10 cellular contexts compared by ENCODE assay signal in the genomic region with DNA sequence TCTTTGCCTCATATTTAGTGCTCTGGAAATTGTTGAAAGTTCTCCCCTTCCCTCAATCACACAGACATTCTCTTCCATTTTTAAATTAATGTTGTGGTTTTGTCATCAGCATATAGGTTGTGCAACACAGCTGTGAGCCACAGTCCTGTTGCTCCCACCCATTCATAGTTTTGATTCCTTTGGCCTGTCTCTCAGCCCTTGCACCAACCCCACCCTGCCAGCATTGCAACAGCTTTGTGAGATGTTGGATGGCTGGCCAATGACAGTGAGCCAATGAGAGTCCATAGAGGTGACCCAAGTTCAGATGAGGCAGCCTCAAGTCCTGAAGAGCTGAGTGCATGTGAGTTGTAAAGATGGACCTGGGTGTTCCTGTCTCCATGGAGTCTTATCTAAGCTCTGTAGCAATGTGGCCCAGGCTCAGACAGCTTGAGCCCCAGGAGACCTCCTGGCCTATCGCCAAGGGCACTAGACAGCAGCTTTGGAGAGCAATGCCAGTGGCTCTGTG.
DNase-seq lines count a peak whose midpoint lies in the region; ATAC-seq, FAIRE-seq and TF ChIP-seq lines count a peak whose summit lies in the region.
"Had no signal": no experiment of that assay in that cellular context is flagged by ENCODE, and none has a peak within 500 bp of the region (broad histone marks: within the 10 kb centered on the region; RNA-seq: fewer than 3 reads in every experiment).

No MANE protein-coding gene starts in this region.

- H3K27ac ChIP-seq in A673 (ENCODE audit: low read depth, low read length, poor library complexity, severe bottlenecking) = no peak overlapping the region
- H3K27ac ChIP-seq in gastroesophageal sphincter = no peak overlapping the region
- H3K27ac ChIP-seq: spleen had no signal

- intact Hi-C loops in A673 (cut with micrococcal nuclease; ENCODE audit: unreplicated experiment) = no loop called here

- BruUV-seq in A673 (replicated peaks; lab: Mats Ljungman, UMichigan) = no TSS peak

- no peaks in the 10 kb centered on the region for H3K4me1 ChIP-seq in A673 (ENCODE audit: insufficient read depth, low read length, poor library complexity, severe bottlenecking)
- no peaks in the 10 kb centered on the region for H3K4me1 ChIP-seq in gastroesophageal sphincter
- H3K4me1 ChIP-seq: spleen had no signal

- no peak for TF ChIP-seq CTCF in A673 (conservative IDR thresholded peaks at IDR 0.05; ENCODE audit: low read depth, low read length)
- TF ChIP-seq CTCF in gastroesophageal sphincter (IDR thresholded peaks at IDR 0.05) = no peak

- CTCF ChIA-PET in A673 (lab: Charles Lee) = no interaction called here

- WGBS in gastroesophageal sphincter (ENCODE audit: low coverage in 1 of 2), 2 donors = 100% methylated on average over 1 of the region's 1 CpG; no CpG with 5 or more reads in 1 of the 2 donors

- POLR2A ChIA-PET in A673 (lab: Charles Lee; ENCODE audit: low non-redundant PET) = no interaction called here

- peak; percentile 92 for ATAC-seq in gastroesophageal sphincter
- ATAC-seq: left lobe of liver had no signal

- no peak for FAIRE-seq in urothelium cell line (lab: Jason Lieb, UNC)

- TF ChIP-seq EP300 in gastroesophageal sphincter (IDR thresholded peaks at IDR 0.05) = no peak

- DNase-seq in A673 (ENCODE audit: low spot score) (peak; percentile 41), ELR (ENCODE audit: low read depth) (peak; percentile 37), SHP77 treated with DMSO at 0.1 percent for 48 hours (lab: John Stamatoyannopoulos, UW) (peak; percentile 6), urothelium cell line (ENCODE audit: low spot score) (no peak), middle frontal gyrus (ENCODE audit: extremely low spot score, low spot score) (no peak), KG1 (lab: John Stamatoyannopoulos, UW) (no peak), hypothalamus (lab: John Stamatoyannopoulos, UW) (no peak)
- DNase-seq: spleen had no signal

- no peak for TF ChIP-seq POLR2A in gastroesophageal sphincter (IDR thresholded peaks at IDR 0.05)

- H3K9me3 ChIP-seq in A673 (ENCODE audit: low read depth, low read length, poor library complexity, severe bottlenecking) (no peaks in the 10 kb centered on the region), gastroesophageal sphincter (no peaks in the 10 kb centered on the region)
- H3K9me3 ChIP-seq: spleen had no signal

- H3K27me3 ChIP-seq in A673 (replicated peaks; ENCODE audit: insufficient read depth, low read depth, low read length, poor library complexity) (no peaks in the 10 kb centered on the region), gastroesophageal sphincter (no peaks in the 10 kb centered on the region)
- H3K27me3 ChIP-seq: spleen had no signal

- H3K4me3 ChIP-seq in A673 (ENCODE audit: low read depth, low read length, poor library complexity, severe bottlenecking) (no peak overlapping the region), gastroesophageal sphincter (no peak overlapping the region)
- H3K4me3 ChIP-seq: spleen had no signal

- no peaks in the 10 kb centered on the region for H3K36me3 ChIP-seq in A673 (ENCODE audit: insufficient read depth, low read length, poor library complexity, severe bottlenecking)
- H3K36me3 ChIP-seq in gastroesophageal sphincter = no peaks in the 10 kb centered on the region
- H3K36me3 ChIP-seq: spleen had no signal

Comparison
In these comparisons a context has a peak if more than half of its experiments do, and no peak if none do; other contexts are left out.
1. DNase-seq: peak in A673 (single experiment), ELR (single experiment) and SHP77 treated with DMSO at 0.1 percent for 48 hours (single experiment); none in urothelium cell line (single experiment), middle frontal gyrus (single experiment), KG1 (single experiment) and hypothalamus (0 of 51).